ENCODE assay signal across 2 cellular contexts in genomic region chr12:56469007-56469930, GRCh38.
TF ChIP-seq lines count a peak whose summit lies in the region.

No MANE protein-coding gene starts in this region.

TF ChIP-seq in SK-N-SH treated with all-trans-retinoic acid at 6 μM for 48 hours, 23 proteins besides CTCF, POLR2A, EP300 and RAD21:
- TF ChIP-seq ZFP3 (CRISPR knock-in tag; IDR thresholded peaks at IDR 0.05), result 0 out of 2 replicates have a peak, but pooled peaks have one; percentile 48
- TF ChIP-seq ESRRG (CRISPR knock-in tag; IDR thresholded peaks at IDR 0.05), result no peak

TF ChIP-seq in endothelial cell of umbilical vein, 7 proteins besides CTCF, POLR2A, EP300 and RAD21:
- TF ChIP-seq GATA2 (IDR thresholded peaks at IDR 0.05; ENCODE audit: insufficient read depth, insufficient read length, low read depth, low read length), result no peak
- TF ChIP-seq POLR2AphosphoS5 (IDR thresholded peaks at IDR 0.05; ENCODE audit: insufficient read depth, low read depth, low read length), result no peak
- no peak for TF ChIP-seq MAX (IDR thresholded peaks at IDR 0.05; ENCODE audit: insufficient read depth, insufficient read length)
- no peak for TF ChIP-seq JUN (IDR thresholded peaks at IDR 0.05; ENCODE audit: borderline replicate concordance, insufficient read depth, insufficient read length, low read depth)
- no peak for TF ChIP-seq MYC (IDR thresholded peaks at IDR 0.05; ENCODE audit: low read depth, low read length)
- TF ChIP-seq EZH2 (IDR thresholded peaks at IDR 0.05; ENCODE audit: borderline replicate concordance, low read depth, low read length, severe bottlenecking), result no peak
- no peak for TF ChIP-seq FOS (IDR thresholded peaks at IDR 0.05; ENCODE audit: borderline replicate concordance, insufficient read depth, low read length)
